8 cellular contexts compared by ENCODE assay signal in genomic region chr16:4615389-4616046, GRCh38. TPM values are rescaled to one million over a fixed set of nuclear protein-coding genes. Genes with fewer than 3 reads are reported as not detected.
DNase-seq lines count a peak whose midpoint lies in the region; ATAC-seq, FAIRE-seq and TF ChIP-seq lines count a peak whose summit lies in the region.

No MANE protein-coding gene starts in this region.

- POLR2A ChIA-PET in Caco-2 (lab: Charles Lee): interaction anchor here (0.6 to 1.6 kb wide), 7 partner anchors 10 to 362 kb away, joined by 3 to 20 read pairs (median 7); partner anchors contain the start of genes ANKS3, CDIP1, DNAAF8 and MGRN1
- POLR2A ChIA-PET in RWPE1 (lab: Yijun Ruan, JAX; ENCODE audit: low non-redundant PET): interaction anchor here (0.6 kb wide), 1 partner anchor 1873 kb away, joined by 3 read pairs; no protein-coding TSS in a partner anchor

- H3K27me3 ChIP-seq in Caco-2 (replicated peaks; ENCODE audit: control insufficient read depth, insufficient read depth, low read length) (no peaks in the 10 kb centered on the region), pancreas (no peaks in the 10 kb centered on the region)

- TF ChIP-seq CTCF in Caco-2 (IDR thresholded peaks at IDR 0.05; ENCODE audit: insufficient read depth in 1 of 2, low read depth in 1 of 2, low read length in 1 of 2, severe bottlenecking in 1 of 2, unreplicated experiment in 1 of 2) (no peak), RWPE1 (conservative IDR thresholded peaks at IDR 0.05; ENCODE audit: low read depth) (no peak), epithelial cell of proximal tubule (conservative IDR thresholded peaks at IDR 0.05; ENCODE audit: low read depth, low read length) (no peak), pancreas (IDR thresholded peaks at IDR 0.05) (no peak)

- H3K27me3 Mint-ChIP-seq in Caco-2 (ENCODE audit: insufficient read depth, unreplicated experiment): no peaks in the 10 kb centered on the region

- peaks cover 7% of the 10 kb centered on the region for H3K4me1 Mint-ChIP-seq in Caco-2 (ENCODE audit: low read depth, unreplicated experiment)

- intact Hi-C loops in Caco-2 (cut with micrococcal nuclease; ENCODE audit: unreplicated experiment) (loop anchor here (1.0 kb wide), 1 partner anchor 9 kb away; the partner anchor contains the start of gene MGRN1), pancreas (cut with DNase I) (loop anchor here in 1 of 3 donors (10.0 kb wide), 1 partner anchor 339 kb away; the partner anchor contains the start of gene SEC14L5)

- H3K36me3 Mint-ChIP-seq in Caco-2 (ENCODE audit: insufficient read depth, unreplicated experiment): peaks cover 24% of the 10 kb centered on the region

- DNase-seq in Caco-2 (no peak), RWPE1 (ENCODE audit: low spot score) (no peak), epithelial cell of proximal tubule (ENCODE audit: low read depth) (no peak), pancreas (peak in 5 of 6 donors; percentile 55 to 86 (median 62)), NCI-H1436 treated with DMSO at 0.1 percent for 48 hours (lab: John Stamatoyannopoulos, UW) (no peak), NCI-H187 treated with DMSO at 0.1 percent for 48 hours (lab: John Stamatoyannopoulos, UW) (no peak)
- no peak for DNase-seq in effector CD8-positive, alpha-beta T cell (lab: John Stamatoyannopoulos, UW)
- DNase-seq in stimulated activated naive CD4-positive, alpha-beta T cell treated with Interleukin-2 at 50 U/mL for 16 hours (lab: John Stamatoyannopoulos, UW): no peak

- H3K4me1 ChIP-seq in Caco-2 (peaks cover 42% of the 10 kb centered on the region), pancreas (peaks cover 17 to 24% (median 19%) of the 10 kb centered on the region in 3 donors)

- WGBS in pancreas, 2 donors: 70 to 75% methylated on average over 38 of the region's 38 CpGs

- FAIRE-seq in pancreas (lab: Jason Lieb, UNC): no peak

- peak overlapping the region; percentile 94 for H3K4me3 Mint-ChIP-seq in Caco-2 (ENCODE audit: unreplicated experiment)

- H3K9me3 Mint-ChIP-seq in Caco-2 (ENCODE audit: unreplicated experiment): no peaks in the 10 kb centered on the region

- CTCF ChIA-PET in Caco-2 (lab: Charles Lee) (interaction anchor here (0.5 to 2.6 kb wide), 6 partner anchors 10 to 343 kb away, joined by 3 to 13 read pairs (median 5); partner anchors contain the start of genes MGRN1 and SEC14L5), RWPE1 (lab: Yijun Ruan, JAX) (interaction anchor here (0.6 to 1.3 kb wide), 2 partner anchors 9 to 197 kb away, joined by 4 to 6 read pairs; partner anchors contain the start of gene MGRN1)

- peak in 1 of 4 donors; percentile 11 for ATAC-seq in pancreas

- H3K4me3 ChIP-seq in Caco-2 (ENCODE audit: low read depth, low read length): peak overlapping the region; percentile 95
- H3K4me3 ChIP-seq in epithelial cell of proximal tubule (ENCODE audit: low read depth, low read length): peak overlapping the region; percentile 79
- peak overlapping the region in 3 of 4 donors; percentile 90 to 97 (median 92) for H3K4me3 ChIP-seq in pancreas

- H3K9me3 ChIP-seq in Caco-2 (no peaks in the 10 kb centered on the region), pancreas (no peaks in the 10 kb centered on the region)

- H3K27ac Mint-ChIP-seq in Caco-2 (ENCODE audit: unreplicated experiment): peak overlapping the region; percentile 100

- H3K36me3 ChIP-seq in Caco-2 (ENCODE audit: control insufficient read depth, insufficient read depth, low read length) (no peaks in the 10 kb centered on the region; the same call in 1 of the 2 replicates), pancreas (no peaks in the 10 kb centered on the region)

- BruUV-seq in Caco-2 (replicated peaks; lab: Mats Ljungman, UMichigan): no TSS peak

- H3K27ac ChIP-seq in RWPE1 (peak overlapping the region; percentile 91), pancreas (peak overlapping the region; percentile 83 to 98 (median 96))

RNA-seq across cellular contexts. Expression of gene UBALD1, which starts 0.8 kb away (rescaled TPM):
- total RNA-seq in Caco-2 (2022) (32.4 and 36.2 TPM in 2 replicates), epithelial cell of proximal tubule (9.2 and 10.4 TPM in 2 replicates), pancreas (10 to 100 TPM in 5 of 6 donors, 1 to 10 TPM in 1; 9.1 to 19.4 (median 14.3) TPM)
- 10 to 100 TPM; 29.3 to 42.5 TPM for polyA plus RNA-seq in pancreas

RNA-seq across cellular contexts. Expression of gene MGRN1, which starts 9.1 kb away (rescaled TPM):
- total RNA-seq in Caco-2 (2022) (67.1 and 72.3 TPM in 2 replicates), epithelial cell of proximal tubule (40.6 and 41.3 TPM in 2 replicates), pancreas (10 to 100 TPM; 29.0 to 43.8 (median 33.0) TPM)
- polyA plus RNA-seq in pancreas: 10 to 100 TPM; 17.2 to 29.9 TPM

RNA-seq across cellular contexts. Expression of gene C16orf96, which starts 59.4 kb away (rescaled TPM):
- total RNA-seq in Caco-2 (2022) (0.11 and 0.19 TPM in 2 replicates), epithelial cell of proximal tubule (not detected in 2 replicates), pancreas (under 1 TPM; 0.28 to 0.47 (median 0.34) TPM)
- under 1 TPM; 0.30 to 0.31 TPM for polyA plus RNA-seq in pancreas

Comparison
In these comparisons a context has a peak if more than half of its experiments do, and no peak if none do; other contexts are left out.
1. DNase-seq: peak in pancreas (5 of 6); none in Caco-2 (0 of 2), RWPE1 (single experiment), epithelial cell of proximal tubule (single experiment), effector CD8-positive, alpha-beta T cell (single experiment), stimulated activated naive CD4-positive, alpha-beta T cell treated with Interleukin-2 at 50 U/mL for 16 hours (single experiment), NCI-H1436 treated with DMSO at 0.1 percent for 48 hours (single experiment) and NCI-H187 treated with DMSO at 0.1 percent for 48 hours (single experiment).
2. Peak in every context shown above with its lines, with median percentiles within 50 percentile points of each other: H3K4me3 ChIP-seq.